ENCODE assay signal across 13 cellular contexts in genomic region chr12:101235686-101236085, GRCh38. TPM values are rescaled to one million over a fixed set of nuclear protein-coding genes. Genes with fewer than 3 reads are reported as not detected.
"Had no signal": no experiment of that assay in that cellular context is flagged by ENCODE, and none has a peak within 500 bp of the region (broad histone marks: within the 10 kb centered on the region; RNA-seq: fewer than 3 reads in every experiment).

No MANE protein-coding gene starts in this region.

- H3K4me3 Mint-ChIP-seq: HFFc6, IgD-negative memory B cell had no signal

- H3K9me3 Mint-ChIP-seq: HFFc6 had no signal

- H3K36me3 Mint-ChIP-seq: IgD-negative memory B cell had no signal

- H3K27ac ChIP-seq: GM23248, HL-60, KMS-11 had no signal

- DNase-seq: GM23248, GOT3, H7, HFFc6, KBM-7 had no signal

- H3K9ac ChIP-seq: GM23248, KMS-11 had no signal

- H3K27ac Mint-ChIP-seq: HFFc6, IgD-negative memory B cell had no signal

- H3K4me2 ChIP-seq: KMS-11 had no signal

- H3K4me1 ChIP-seq: HAP-1 had no signal

- H3K4me3 ChIP-seq: GM23248, HAP-1 had no signal

- H3K9me3 ChIP-seq: HAP-1 had no signal

- H3K36me3 ChIP-seq: HAP-1 had no signal

- H2AFZ ChIP-seq: GM23248 had no signal

- ATAC-seq: HCT116, HepG2 had no signal

RNA-seq across cellular contexts. Expression of gene SLC5A8, which starts 25.6 kb away (rescaled TPM):
- total RNA-seq: GM23248, H4, H7, HepG2, HFFc6, HT1080 had no signal
- polyA plus RNA-seq: GM23248, HepG2, IgD-negative memory B cell had no signal
